Comparison of ENCODE assay signal across 34 cellular contexts in genomic region chr4:733631-733980, GRCh38. TPM values are rescaled to one million over a fixed set of nuclear protein-coding genes. Genes with fewer than 3 reads are reported as not detected.
"Had no signal": no experiment of that assay in that cellular context is flagged by ENCODE, and none has a peak within 500 bp of the region (broad histone marks: within the 10 kb centered on the region; RNA-seq: fewer than 3 reads in every experiment).

No MANE protein-coding gene starts in this region.

- H3K27me3 ChIP-seq: ascending aorta, cardiac muscle cell, Peyer's patch had no signal

- H3K9me3 Mint-ChIP-seq: activated B cell treated with CpG ODN at 0.5 μM for 24 hours; activated T-helper 2 cell treated with anti-CD3 and anti-CD28 coated beads, Interferon-gamma antibody, Interleukin-2, Interleukin-4, amounts not matched to agents 10 μg/mL and 5 μg/mL and 100 μg/mL, durations not matched to agents 14 hours and 24 hours and 36 hours had no signal

- H3K27ac Mint-ChIP-seq: activated B cell treated with CpG ODN at 0.5 μM for 24 hours; activated CD4-positive, alpha-beta memory T cell treated with anti-CD3 and anti-CD28 coated beads, Interleukin-2, amount 10 ng/mL, durations not matched to agents 7 days and 5 days; activated CD8-positive, alpha-beta memory T cell treated with anti-CD3 and anti-CD28 coated beads, Interleukin-2, amount 10 ng/mL, durations not matched to agents 7 days and 5 days; activated naive CD8-positive, alpha-beta T cell; activated T-helper 2 cell treated with anti-CD3 and anti-CD28 coated beads, Interferon-gamma antibody, Interleukin-2, Interleukin-4, amounts not matched to agents 10 μg/mL and 5 μg/mL and 100 μg/mL, durations not matched to agents 14 hours and 24 hours and 36 hours had no signal

- H3K4me3 Mint-ChIP-seq: activated B cell treated with CpG ODN at 0.5 μM for 24 hours; activated CD4-positive, alpha-beta memory T cell treated with anti-CD3 and anti-CD28 coated beads, Interleukin-2, amount 10 ng/mL, durations not matched to agents 7 days and 5 days; activated CD8-positive, alpha-beta memory T cell treated with anti-CD3 and anti-CD28 coated beads, Interleukin-2, amount 10 ng/mL, durations not matched to agents 7 days and 5 days; activated naive CD8-positive, alpha-beta T cell had no signal

- H3K4me3 ChIP-seq: ascending aorta, cardiac muscle cell, Peyer's patch had no signal

- H3K27ac ChIP-seq: ascending aorta, cardiac muscle cell, KMS-11, Peyer's patch, VCaP had no signal

- H3K4me1 ChIP-seq: ascending aorta, Peyer's patch had no signal

- H3K4me1 Mint-ChIP-seq: activated CD4-positive, alpha-beta memory T cell treated with anti-CD3 and anti-CD28 coated beads, Interleukin-2, amount 10 ng/mL, durations not matched to agents 7 days and 5 days; activated CD8-positive, alpha-beta memory T cell treated with anti-CD3 and anti-CD28 coated beads, Interleukin-2, amount 10 ng/mL, durations not matched to agents 7 days and 5 days had no signal

- DNase-seq: activated B cell treated with CpG ODN at 0.5 μM for 24 hours; activated CD4-positive, alpha-beta memory T cell treated with anti-CD3 and anti-CD28 coated beads, Interleukin-2, amount 10 ng/mL, durations not matched to agents 7 days and 5 days; activated CD4-positive, alpha-beta T cell treated with anti-CD3 and anti-CD28 coated beads for 4 hours; activated CD4-positive, CD25-positive, alpha-beta regulatory T cell treated with anti-CD3 and anti-CD28 coated beads, Interleukin-2, amount 50 U/mL, for 72 hours; activated CD8-positive, alpha-beta memory T cell treated with anti-CD3 and anti-CD28 coated beads for 24 hours; activated CD8-positive, alpha-beta memory T cell treated with anti-CD3 and anti-CD28 coated beads, Interleukin-2, amount 10 ng/mL, durations not matched to agents 7 days and 5 days; activated CD8-positive, alpha-beta memory T cell treated with anti-CD3 and anti-CD28 coated beads, Interleukin-2, amount 50 U/mL, for 48 hours; activated gamma-delta T cell; activated naive CD4-positive, alpha-beta T cell treated with Interleukin-2 at 50 U/mL for 16 hours; amniotic stem cell; MM.1S; NCI-H1092 treated with DMSO at 0.1 percent for 48 hours; NCI-H146; NCI-H187; NCI-H2029 treated with DMSO at 0.1 percent for 48 hours; NCI-H2107; NCI-H2171; NCI-H510A; NCI-H526; NCI-H748 treated with DMSO at 0.1 percent for 48 hours; NK-92 treated with Interleukin-12 subunit alpha and Interleukin-12 subunit beta, amount 100 ng/mL, for 24 hours; PC-3; Peyer's patch; RPMI8226; SW 1271; T-helper 1 cell; T-helper 2 cell; T-helper 9 cell had no signal

- ATAC-seq: activated CD8-positive, alpha-beta memory T cell treated with anti-CD3 and anti-CD28 coated beads, Interleukin-2, amount 10 ng/mL, durations not matched to agents 7 days and 5 days; PC-3 had no signal

- H3K9me3 ChIP-seq: Peyer's patch had no signal

- H3K27me3 Mint-ChIP-seq: activated B cell treated with CpG ODN at 0.5 μM for 24 hours; activated CD4-positive, alpha-beta memory T cell treated with anti-CD3 and anti-CD28 coated beads, Interleukin-2, amount 10 ng/mL, durations not matched to agents 7 days and 5 days; activated CD8-positive, alpha-beta memory T cell treated with anti-CD3 and anti-CD28 coated beads, Interleukin-2, amount 10 ng/mL, durations not matched to agents 7 days and 5 days; activated naive CD8-positive, alpha-beta T cell had no signal

RNA-seq across cellular contexts. Expression of gene SLC49A3, which starts 44.7 kb away (rescaled TPM):
- total RNA-seq: PC-3 had no signal

RNA-seq across cellular contexts. Expression of gene ATP5ME, which starts 59.5 kb away (rescaled TPM):
- total RNA-seq: ascending aorta had no signal
